3 cellular contexts compared by ENCODE assay signal in genomic region chr3:47554335-47554734, GRCh38.
TF ChIP-seq lines count a peak whose summit lies in the region.

No MANE protein-coding gene starts in this region.

TF ChIP-seq in GM23338, 12 proteins besides CTCF, POLR2A, EP300 and RAD21 (continued from another document and continues in another):
- TF ChIP-seq, protein P1, sequence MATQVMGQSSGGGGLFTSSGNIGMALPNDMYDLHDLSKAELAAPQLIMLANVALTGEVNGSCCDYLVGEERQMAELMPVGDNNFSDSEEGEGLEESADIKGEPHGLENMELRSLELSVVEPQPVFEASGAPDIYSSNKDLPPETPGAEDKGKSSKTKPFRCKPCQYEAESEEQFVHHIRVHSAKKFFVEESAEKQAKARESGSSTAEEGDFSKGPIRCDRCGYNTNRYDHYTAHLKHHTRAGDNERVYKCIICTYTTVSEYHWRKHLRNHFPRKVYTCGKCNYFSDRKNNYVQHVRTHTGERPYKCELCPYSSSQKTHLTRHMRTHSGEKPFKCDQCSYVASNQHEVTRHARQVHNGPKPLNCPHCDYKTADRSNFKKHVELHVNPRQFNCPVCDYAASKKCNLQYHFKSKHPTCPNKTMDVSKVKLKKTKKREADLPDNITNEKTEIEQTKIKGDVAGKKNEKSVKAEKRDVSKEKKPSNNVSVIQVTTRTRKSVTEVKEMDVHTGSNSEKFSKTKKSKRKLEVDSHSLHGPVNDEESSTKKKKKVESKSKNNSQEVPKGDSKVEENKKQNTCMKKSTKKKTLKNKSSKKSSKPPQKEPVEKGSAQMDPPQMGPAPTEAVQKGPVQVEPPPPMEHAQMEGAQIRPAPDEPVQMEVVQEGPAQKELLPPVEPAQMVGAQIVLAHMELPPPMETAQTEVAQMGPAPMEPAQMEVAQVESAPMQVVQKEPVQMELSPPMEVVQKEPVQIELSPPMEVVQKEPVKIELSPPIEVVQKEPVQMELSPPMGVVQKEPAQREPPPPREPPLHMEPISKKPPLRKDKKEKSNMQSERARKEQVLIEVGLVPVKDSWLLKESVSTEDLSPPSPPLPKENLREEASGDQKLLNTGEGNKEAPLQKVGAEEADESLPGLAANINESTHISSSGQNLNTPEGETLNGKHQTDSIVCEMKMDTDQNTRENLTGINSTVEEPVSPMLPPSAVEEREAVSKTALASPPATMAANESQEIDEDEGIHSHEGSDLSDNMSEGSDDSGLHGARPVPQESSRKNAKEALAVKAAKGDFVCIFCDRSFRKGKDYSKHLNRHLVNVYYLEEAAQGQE (IDR thresholded peaks at IDR 0.05; ENCODE audit: unreplicated experiment): no peak
- TF ChIP-seq ZNF331 (CRISPR knock-in tag; IDR thresholded peaks at IDR 0.05; ENCODE audit: low read depth) (no peak), CREB1 (CRISPR knock-in tag; IDR thresholded peaks at IDR 0.05; ENCODE audit: low read depth) (no peak), ZNF114 (CRISPR knock-in tag; IDR thresholded peaks at IDR 0.05) (no peak), POLR2AphosphoS5 (IDR thresholded peaks at IDR 0.05; ENCODE audit: low read depth) (no peak), NANOG (IDR thresholded peaks at IDR 0.05; ENCODE audit: borderline replicate concordance) (no peak), JUNB (IDR thresholded peaks at IDR 0.05; ENCODE audit: unreplicated experiment) (no peak)
- TF ChIP-seq, protein P2, sequence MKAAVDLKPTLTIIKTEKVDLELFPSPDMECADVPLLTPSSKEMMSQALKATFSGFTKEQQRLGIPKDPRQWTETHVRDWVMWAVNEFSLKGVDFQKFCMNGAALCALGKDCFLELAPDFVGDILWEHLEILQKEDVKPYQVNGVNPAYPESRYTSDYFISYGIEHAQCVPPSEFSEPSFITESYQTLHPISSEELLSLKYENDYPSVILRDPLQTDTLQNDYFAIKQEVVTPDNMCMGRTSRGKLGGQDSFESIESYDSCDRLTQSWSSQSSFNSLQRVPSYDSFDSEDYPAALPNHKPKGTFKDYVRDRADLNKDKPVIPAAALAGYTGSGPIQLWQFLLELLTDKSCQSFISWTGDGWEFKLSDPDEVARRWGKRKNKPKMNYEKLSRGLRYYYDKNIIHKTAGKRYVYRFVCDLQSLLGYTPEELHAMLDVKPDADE (IDR thresholded peaks at IDR 0.05): no peak

TF ChIP-seq in WTC11, 78 proteins besides CTCF, POLR2A, EP300 and RAD21 (continued from another document):
- TF ChIP-seq HMGXB4 (CRISPR knock-in tag; IDR thresholded peaks at IDR 0.05) (no peak), STAT6 (CRISPR knock-in tag; conservative IDR thresholded peaks at IDR 0.05; ENCODE audit: low read depth) (no peak), CREM (CRISPR knock-in tag; IDR thresholded peaks at IDR 0.05) (no peak), GABPB1 (CRISPR knock-in tag; IDR thresholded peaks at IDR 0.05) (no peak), SMAD3 (CRISPR knock-in tag; IDR thresholded peaks at IDR 0.05; ENCODE audit: borderline replicate concordance) (no peak), ZNF423 (CRISPR knock-in tag; IDR thresholded peaks at IDR 0.05) (no peak), FOXJ3 (CRISPR knock-in tag; IDR thresholded peaks at IDR 0.05; ENCODE audit: borderline replicate concordance) (no peak)

TF ChIP-seq in SK-N-SH, 30 proteins besides CTCF, POLR2A, EP300 and RAD21 (continued from another document):
- TF ChIP-seq IRF3 (IDR thresholded peaks at IDR 0.05; ENCODE audit: low read depth, low read length) (no peak), FOSL2 (IDR thresholded peaks at IDR 0.05; ENCODE audit: borderline replicate concordance, low read depth) (no peak), YY1 (IDR thresholded peaks at IDR 0.05; ENCODE audit: low read depth) (no peak), RCOR1 (IDR thresholded peaks at IDR 0.05; ENCODE audit: low read length) (no peak)
